24 cellular contexts compared by ENCODE assay signal in genomic region chr17:39612935-39613465, GRCh38. TPM values are rescaled to one million over a fixed set of nuclear protein-coding genes. Genes with fewer than 3 reads are reported as not detected.
DNase-seq lines count a peak whose midpoint lies in the region; ATAC-seq, FAIRE-seq and TF ChIP-seq lines count a peak whose summit lies in the region.
"Had no signal": no experiment of that assay in that cellular context is flagged by ENCODE, and none has a peak within 500 bp of the region (broad histone marks: within the 10 kb centered on the region; RNA-seq: fewer than 3 reads in every experiment).

No MANE protein-coding gene starts in this region.

- DNase-seq in A549 (ENCODE audit: low read depth in 1 of 2, low spot score in 1 of 2) (no peak), H1 (ENCODE audit: low read depth in 1 of 2, low spot score in 2 of 2) (no peak), SIG-M5 treated with dmso at 0.1 percent for 504 hours (lab: John Stamatoyannopoulos, UW; ENCODE audit: unreplicated experiment) (no peak)
- DNase-seq in activated naive CD4-positive, alpha-beta T cell treated with anti-CD3 and anti-CD28 coated beads, Interleukin-2, amount 50 U/mL, for 72 hours (ENCODE audit: low spot score in 2 of 2) = no peak
- DNase-seq: AML-193, COR-L47, GDM1, Kasumi-1, NCI-H1092 treated with DMSO at 0.1 percent for 48 hours, NCI-H1436, NCI-H187 treated with DMSO at 0.1 percent for 48 hours, NCI-H446, NCI-H774, SJCRH30 had no signal

- no peak overlapping the region for H3K56ac ChIP-seq in H1 (replicated peaks; ENCODE audit: insufficient read length, low read depth, low read length)

- H3K14ac ChIP-seq in H1 (ENCODE audit: insufficient read length) = no peak overlapping the region

- H3K9me3 ChIP-seq in A549 (no peaks in the 10 kb centered on the region), HEK293 (ENCODE audit: control insufficient read depth, insufficient read depth, low read depth, low read length) (no peaks in the 10 kb centered on the region), H1 (ENCODE audit: insufficient read depth in 2 of 2, low read depth in 1 of 2, low read length in 1 of 2) (no peaks in the 10 kb centered on the region)
- H3K9me3 ChIP-seq: SJCRH30 had no signal

- H3K27ac ChIP-seq in A549 (no peak overlapping the region), HEK293 (ENCODE audit: extremely low read depth, low read depth, low read length) (no peak overlapping the region), H1 (ENCODE audit: low read depth, low read length) (no peak overlapping the region)
- H3K27ac ChIP-seq: SJCRH30 had no signal

- no peaks in the 10 kb centered on the region for H3K36me3 ChIP-seq in HEK293 (ENCODE audit: control insufficient read depth in 2 of 2, insufficient read depth in 1 of 2, low read length in 2 of 2)
- H3K36me3 ChIP-seq in H1 (ENCODE audit: control insufficient read depth in 2 of 4, insufficient read depth in 4 of 4, low read length in 3 of 4) = no peaks in the 10 kb centered on the region
- H3K36me3 ChIP-seq: SJCRH30 had no signal

- H3K9ac ChIP-seq in H1 (replicated peaks in 1 of 4; ENCODE audit: extremely low read depth in 1 of 4, low read depth in 3 of 4, low read length in 3 of 4) = no peak overlapping the region

- no peak for ATAC-seq in A549
- ATAC-seq in GM18867 (IDR thresholded peaks at IDR 0.05; ENCODE audit: unreplicated experiment) = no peak
- ATAC-seq in activated naive CD4-positive, alpha-beta T cell treated with anti-CD3 and anti-CD28 coated beads, Interleukin-2, amount 50 U/mL, for 72 hours = no peak
- ATAC-seq: SK-N-SH treated with all-trans-retinoic acid at 6 μM for 48 hours had no signal

- H3K23me2 ChIP-seq in H1 (ENCODE audit: low read depth, low read length) = peaks cover 5% of the 10 kb centered on the region; the same call in 1 of the 2 replicates

- H3K23ac ChIP-seq in H1 (ENCODE audit: insufficient read length) = no peak overlapping the region

- no peaks in the 10 kb centered on the region for H3K79me2 ChIP-seq in H1 (ENCODE audit: control insufficient read depth in 1 of 2, insufficient read depth in 2 of 2, low read length in 2 of 2)

- H2AK5ac ChIP-seq in H1 (ENCODE audit: low read depth, low read length) = no peak overlapping the region

- no peak overlapping the region for H2BK120ac ChIP-seq in H1 (replicated peaks; ENCODE audit: low read depth, low read length)

- H3K9me3 Mint-ChIP-seq in activated naive CD4-positive, alpha-beta T cell treated with anti-CD3 and anti-CD28 coated beads, Interleukin-2, amount 50 U/mL, for 72 hours = no peaks in the 10 kb centered on the region
- H3K9me3 Mint-ChIP-seq: CD4-positive, alpha-beta memory T cell had no signal

- no peak for TF ChIP-seq CTCF in A549 (IDR thresholded peaks at IDR 0.05)
- no peak for TF ChIP-seq CTCF in HEK293 (tag by site-specific recombination; IDR thresholded peaks at IDR 0.05)
- TF ChIP-seq CTCF in H1 (IDR thresholded peaks at IDR 0.05; ENCODE audit: control extremely low read depth in 1 of 3, insufficient read depth in 1 of 3, low read depth in 1 of 3, low read length in 3 of 3) = no peak

- CTCF ChIA-PET in A549 (lab: Yijun Ruan, JAX) (interaction anchor here (3.1 to 58.8 kb wide), 3 partner anchors 4 to 65 kb away, joined by 16 to 1581 read pairs (median 1581); partner anchors contain the start of genes NEUROD2, PPP1R1B and STARD3), HEK293 (lab: Yijun Ruan, JAX) (interaction anchor here (0.6 to 4.0 kb wide), 4 partner anchors 8 to 42 kb away, joined by 3 to 39 read pairs (median 11); no protein-coding TSS in a partner anchor), H1 (lab: Charles Lee; ENCODE audit: partially characterized antibody) (interaction anchor here (0.5 to 49.2 kb wide), 7 partner anchors 26 to 406 kb away, joined by 3 to 1885 read pairs (median 3); partner anchors contain the start of genes ERBB2, PGAP3, PNMT and PPP1R1B)

- H3K4me3 ChIP-seq in A549 (no peak overlapping the region), HEK293 (ENCODE audit: low read depth, low read length) (no peak overlapping the region), H1 (ENCODE audit: extremely low read depth in 1 of 4, insufficient read depth in 2 of 4, low read depth in 3 of 4, low read length in 4 of 4) (no peak overlapping the region)
- H3K4me3 ChIP-seq: SJCRH30 had no signal

- H3K36me3 Mint-ChIP-seq in activated naive CD4-positive, alpha-beta T cell treated with anti-CD3 and anti-CD28 coated beads, Interleukin-2, amount 50 U/mL, for 72 hours = no peaks in the 10 kb centered on the region
- H3K36me3 Mint-ChIP-seq: CD4-positive, alpha-beta memory T cell had no signal

- no peak overlapping the region for H4K91ac ChIP-seq in H1 (replicated peaks; ENCODE audit: insufficient read length, low read length)

- H3K4me1 ChIP-seq in A549 (peaks cover 5% of the 10 kb centered on the region; the same call in 2 of the 3 replicates), HEK293 (ENCODE audit: control insufficient read depth, insufficient read depth, low read length) (peaks cover 6% of the 10 kb centered on the region; the same call in 1 of the 2 replicates), H1 (replicated peaks in 1 of 4; ENCODE audit: control insufficient read depth in 3 of 4, insufficient read depth in 4 of 4, low read length in 3 of 4) (peaks cover 0 to 14% (median 6%) of the 10 kb centered on the region in 4 experiments; a peak in 6 of 7 replicates)
- H3K4me1 ChIP-seq: SJCRH30 had no signal

- POLR2A ChIA-PET in A549 (lab: Yijun Ruan, JAX) = no interaction called here
- POLR2A ChIA-PET in HEK293 (lab: Yijun Ruan, JAX) = interaction anchor here (0.6 kb wide), 1 partner anchor 32 kb away, joined by 11 read pairs; no protein-coding TSS in a partner anchor
- POLR2A ChIA-PET in H1 (lab: Charles Lee; ENCODE audit: partially characterized antibody) = interaction anchor here (0.6 to 1.0 kb wide), 2 partner anchors 53 to 60 kb away, joined by 3 read pairs; no protein-coding TSS in a partner anchor

- H3K27ac Mint-ChIP-seq in activated naive CD4-positive, alpha-beta T cell treated with anti-CD3 and anti-CD28 coated beads, Interleukin-2, amount 50 U/mL, for 72 hours = no peak overlapping the region

- H3K79me1 ChIP-seq in H1 (ENCODE audit: low read depth, low read length) = no peaks in the 10 kb centered on the region

- no peak for TF ChIP-seq RAD21 in A549 (conservative IDR thresholded peaks at IDR 0.05 in 1 of 2, IDR thresholded peaks at IDR 0.05 in 1 of 2)
- no peak for TF ChIP-seq RAD21 in H1 (IDR thresholded peaks at IDR 0.05 in 1 of 2, conservative IDR thresholded peaks at IDR 0.05 in 1 of 2; ENCODE audit: low read depth in 2 of 2, low read length in 2 of 2)

- peaks cover 35 to 80% (median 57%) of the 10 kb centered on the region in 4 experiments for H3K27me3 ChIP-seq in H1 (replicated peaks in 1 of 4; ENCODE audit: control insufficient read depth in 3 of 4, extremely low read depth in 1 of 4, insufficient read depth in 3 of 4, low read length in 3 of 4)
- H3K27me3 ChIP-seq: SJCRH30 had no signal

- no peak overlapping the region for H3K18ac ChIP-seq in H1 (ENCODE audit: extremely low read depth, low read length)

- H4K8ac ChIP-seq in H1 (ENCODE audit: extremely low read depth, insufficient read depth, low read length) = no peak overlapping the region

- FAIRE-seq in A549 (lab: Jason Lieb, UNC) = no peak
- no peak for FAIRE-seq in H1 (lab: Jason Lieb, UNC)
- FAIRE-seq: A204.1, GM12891, RCC 7860 had no signal

- H3K4ac ChIP-seq in H1 (replicated peaks; ENCODE audit: insufficient read length, low read depth, low read length) = no peak overlapping the region

- peaks cover 0 to 1% of the 10 kb centered on the region in 2 experiments for H4K20me1 ChIP-seq in H1 (replicated peaks in 1 of 2; ENCODE audit: control insufficient read depth in 1 of 2, insufficient read depth in 2 of 2, low read length in 2 of 2)

- TF ChIP-seq POLR2A in A549 (IDR thresholded peaks at IDR 0.05; ENCODE audit: low read length) (no peak), H1 (IDR thresholded peaks at IDR 0.05; ENCODE audit: control extremely low read depth in 1 of 2, low read depth in 2 of 2, low read length in 2 of 2) (no peak)

- no peak overlapping the region for H2BK5ac ChIP-seq in H1 (ENCODE audit: low read depth, low read length)

- H2AFZ ChIP-seq in H1 (ENCODE audit: low read length) = no peak overlapping the region

- 65% methylated on average over 7 of the region's 7 CpGs for WGBS in A549 (ENCODE audit: missing lambda C conversion rate)
- 83% methylated on average over 6 of the region's 7 CpGs; no CpG with 5 or more reads in 1 of the 2 experiments for WGBS in H1 (ENCODE audit: extremely low coverage in 1 of 2, insufficient coverage in 1 of 2, insufficient read length in 1 of 2, insufficient replicate concordance in 2 of 2, low coverage in 1 of 2, low lambda C conversion rate in 2 of 2, missing lambda C conversion rate in 1 of 2), 2 experiments

- 0 out of 2 replicates have a peak overlapping the region, but pooled peaks have one; percentile 75 for H2BK12ac ChIP-seq in H1 (ENCODE audit: low read depth, low read length)

- TF ChIP-seq EP300 in A549 (IDR thresholded peaks at IDR 0.05) = no peak
- no peak for TF ChIP-seq EP300 in H1 (IDR thresholded peaks at IDR 0.05; ENCODE audit: borderline replicate concordance in 1 of 2, low read depth in 2 of 2, low read length in 2 of 2)

- H2BK15ac ChIP-seq in H1 (ENCODE audit: low read length) = no peak overlapping the region; the same call in 1 of the 2 replicates

- no peak overlapping the region for H4K5ac ChIP-seq in H1 (ENCODE audit: insufficient read length, low read depth, low read length)

- H3K4me2 ChIP-seq in A549 = no peak overlapping the region
- H3K4me2 ChIP-seq in H1 (ENCODE audit: insufficient read depth in 1 of 2, low read depth in 2 of 2, low read length in 2 of 2) = no peak overlapping the region

- no peak overlapping the region for H2BK20ac ChIP-seq in H1 (ENCODE audit: low read length)

RNA-seq across cellular contexts. Expression of gene NEUROD2, which starts 5.3 kb away (rescaled TPM):
- polyA plus RNA-seq in A549 (2011; rRNA removed) = not detected in 2 replicates
- not detected in 2 replicates for polyA plus RNA-seq in A549 (2012; cell fraction: cytosol; rRNA removed)
- polyA plus RNA-seq in A549 (2012; cell fraction: nucleus; rRNA removed) = 0.02 and 0.04 TPM in 2 replicates
- not detected in 3 replicates for polyA plus RNA-seq in A549 (2017; fragmentation: RNase III; extraction: RNeasy Plus Mini Kit Qiagen cat#74134 plus additional on column Dnase treatment)
- polyA minus RNA-seq in A549 (2011; rRNA and poly(A)+ RNA removed) = not detected in 2 replicates
- not detected in 2 replicates for total RNA-seq in H1 (2021; fragmentation: NEBNext Ultra II Directional; extraction: Animal tissue kit (Norgen Biotek cat#: 25700))
- polyA plus RNA-seq in H1 (2011; rRNA removed) = not detected in 2 replicates
- polyA plus RNA-seq in H1 (2011; cell fraction: cytosol; rRNA removed) = not detected
- not detected for polyA plus RNA-seq in H1 (2011; cell fraction: nucleus; rRNA removed)
- polyA plus RNA-seq in H1 (2012, experiment 1 of 2) = not detected in 4 replicates
- 0.12 TPM for polyA plus RNA-seq in H1 (2012, experiment 2 of 2)
- polyA plus RNA-seq in H1 (2013, experiment 1 of 2) = 0.02 TPM
- 0.02 TPM for polyA plus RNA-seq in H1 (2013, experiment 2 of 2)
- polyA minus RNA-seq in H1 (2011; rRNA and poly(A)+ RNA removed) = not detected in 2 replicates
- polyA minus RNA-seq in H1 (2011; cell fraction: cytosol; rRNA and poly(A)+ RNA removed) = not detected
- not detected for polyA minus RNA-seq in H1 (2011; cell fraction: nucleus; rRNA and poly(A)+ RNA removed)
- not detected for total RNA-seq in activated naive CD4-positive, alpha-beta T cell treated with anti-CD3 and anti-CD28 coated beads, Interleukin-2, amount 50 U/mL, for 72 hours
- total RNA-seq: CD4-positive, alpha-beta memory T cell; HT-29; M059J; SJCRH30 had no signal

RNA-seq across cellular contexts. Expression of gene PPP1R1B, which starts 13.8 kb away (rescaled TPM):
- polyA plus RNA-seq in A549 (2011; rRNA removed) (0.07 and 0.10 TPM in 2 replicates), A549 (2017; fragmentation: RNase III; extraction: RNeasy Plus Mini Kit Qiagen cat#74134 plus additional on column Dnase treatment) (not detected in 3 replicates), H1 (2011; rRNA removed) (21.0 and 22.3 TPM in 2 replicates)
- polyA plus RNA-seq in A549 (2012; cell fraction: cytosol; rRNA removed) = 0.03 TPM in 1 of 2 replicates, not detected in the other
- polyA plus RNA-seq in A549 (2012; cell fraction: nucleus; rRNA removed) = not detected in 2 replicates
- polyA minus RNA-seq in A549 (2011; rRNA and poly(A)+ RNA removed) = not detected in 2 replicates
- total RNA-seq in H1 (2021; fragmentation: NEBNext Ultra II Directional; extraction: Animal tissue kit (Norgen Biotek cat#: 25700)) = 9.4 and 10.7 TPM in 2 replicates
- polyA plus RNA-seq in H1 (2011; cell fraction: cytosol; rRNA removed) = 15.9 TPM
- 15.3 TPM for polyA plus RNA-seq in H1 (2011; cell fraction: nucleus; rRNA removed)
- 13.4 to 19.6 TPM (median 17.0 TPM) in 4 replicates for polyA plus RNA-seq in H1 (2012, experiment 1 of 2)
- 22.0 TPM for polyA plus RNA-seq in H1 (2012, experiment 2 of 2)
- polyA plus RNA-seq in H1 (2013, experiment 1 of 2) = 10.8 TPM
- polyA plus RNA-seq in H1 (2013, experiment 2 of 2) = 11.3 TPM
- 9.1 and 11.8 TPM in 2 replicates for polyA minus RNA-seq in H1 (2011; rRNA and poly(A)+ RNA removed)
- 7.9 TPM for polyA minus RNA-seq in H1 (2011; cell fraction: cytosol; rRNA and poly(A)+ RNA removed)
- 4.6 TPM for polyA minus RNA-seq in H1 (2011; cell fraction: nucleus; rRNA and poly(A)+ RNA removed)
- under 1 TPM in 1 of 2 donors, not detected in 1; 0.16 TPM for total RNA-seq in activated naive CD4-positive, alpha-beta T cell treated with anti-CD3 and anti-CD28 coated beads, Interleukin-2, amount 50 U/mL, for 72 hours
- total RNA-seq: CD4-positive, alpha-beta memory T cell; H4; M059J; SJCRH30 had no signal
- polyA plus RNA-seq: CD4-positive, alpha-beta memory T cell had no signal

RNA-seq across cellular contexts. Expression of gene STARD3, which starts 23.9 kb away (rescaled TPM):
- 56.0 and 60.9 TPM in 2 replicates for polyA plus RNA-seq in A549 (2011; rRNA removed)
- 83.7 and 101 TPM in 2 replicates for polyA plus RNA-seq in A549 (2012; cell fraction: cytosol; rRNA removed)
- polyA plus RNA-seq in A549 (2012; cell fraction: nucleus; rRNA removed) = 261 and 339 TPM in 2 replicates
- 53.0 to 56.1 TPM (median 54.6 TPM) in 3 replicates for polyA plus RNA-seq in A549 (2017; fragmentation: RNase III; extraction: RNeasy Plus Mini Kit Qiagen cat#74134 plus additional on column Dnase treatment)
- 77.8 and 87.0 TPM in 2 replicates for polyA minus RNA-seq in A549 (2011; rRNA and poly(A)+ RNA removed)
- total RNA-seq in H1 (2021; fragmentation: NEBNext Ultra II Directional; extraction: Animal tissue kit (Norgen Biotek cat#: 25700)) = 47.6 and 56.7 TPM in 2 replicates
- 80.3 and 116 TPM in 2 replicates for polyA plus RNA-seq in H1 (2011; rRNA removed)
- polyA plus RNA-seq in H1 (2011; cell fraction: cytosol; rRNA removed) = 80.2 TPM
- 203 TPM for polyA plus RNA-seq in H1 (2011; cell fraction: nucleus; rRNA removed)
- polyA plus RNA-seq in H1 (2012, experiment 1 of 2) = 54.2 to 69.5 TPM (median 56.8 TPM) in 4 replicates
- 61.3 TPM for polyA plus RNA-seq in H1 (2012, experiment 2 of 2)
- 80.5 TPM for polyA plus RNA-seq in H1 (2013, experiment 1 of 2)
- 91.9 TPM for polyA plus RNA-seq in H1 (2013, experiment 2 of 2)
- polyA minus RNA-seq in H1 (2011; rRNA and poly(A)+ RNA removed) = 78.6 and 84.8 TPM in 2 replicates
- 37.6 TPM for polyA minus RNA-seq in H1 (2011; cell fraction: cytosol; rRNA and poly(A)+ RNA removed)
- 53.7 TPM for polyA minus RNA-seq in H1 (2011; cell fraction: nucleus; rRNA and poly(A)+ RNA removed)
- total RNA-seq in activated naive CD4-positive, alpha-beta T cell treated with anti-CD3 and anti-CD28 coated beads, Interleukin-2, amount 50 U/mL, for 72 hours = 10 to 100 TPM; 62.7 to 80.6 TPM

RNA-seq across cellular contexts. Expression of gene TCAP, which starts 52.1 kb away (rescaled TPM):
- polyA plus RNA-seq in A549 (2011; rRNA removed) (0.41 and 0.67 TPM in 2 replicates), A549 (2017; fragmentation: RNase III; extraction: RNeasy Plus Mini Kit Qiagen cat#74134 plus additional on column Dnase treatment) (1.0 to 1.6 TPM (median 1.2 TPM) in 3 replicates), H1 (2011; rRNA removed) (0.82 and 1.3 TPM in 2 replicates)
- 0.40 and 0.61 TPM in 2 replicates for polyA plus RNA-seq in A549 (2012; cell fraction: cytosol; rRNA removed)
- polyA plus RNA-seq in A549 (2012; cell fraction: nucleus; rRNA removed) = 3.7 and 4.3 TPM in 2 replicates
- polyA minus RNA-seq in A549 (2011; rRNA and poly(A)+ RNA removed) = 0.73 and 1.2 TPM in 2 replicates
- total RNA-seq in H1 (2021; fragmentation: NEBNext Ultra II Directional; extraction: Animal tissue kit (Norgen Biotek cat#: 25700)) = 1.4 TPM in 2 replicates
- 1.2 TPM for polyA plus RNA-seq in H1 (2011; cell fraction: cytosol; rRNA removed)
- polyA plus RNA-seq in H1 (2011; cell fraction: nucleus; rRNA removed) = 8.9 TPM
- polyA plus RNA-seq in H1 (2012, experiment 1 of 2) = 1.7 to 2.6 TPM (median 2.3 TPM) in 4 replicates
- 1.4 TPM for polyA plus RNA-seq in H1 (2012, experiment 2 of 2)
- polyA plus RNA-seq in H1 (2013, experiment 1 of 2) = 0.49 TPM
- polyA plus RNA-seq in H1 (2013, experiment 2 of 2) = 0.48 TPM
- 1.1 and 1.3 TPM in 2 replicates for polyA minus RNA-seq in H1 (2011; rRNA and poly(A)+ RNA removed)
- polyA minus RNA-seq in H1 (2011; cell fraction: cytosol; rRNA and poly(A)+ RNA removed) = 1.4 TPM
- polyA minus RNA-seq in H1 (2011; cell fraction: nucleus; rRNA and poly(A)+ RNA removed) = 4.2 TPM
- total RNA-seq in activated naive CD4-positive, alpha-beta T cell treated with anti-CD3 and anti-CD28 coated beads, Interleukin-2, amount 50 U/mL, for 72 hours = 1 to 10 TPM; 2.3 to 3.0 TPM
- total RNA-seq: M059J had no signal

RNA-seq across cellular contexts. Expression of gene PNMT, which starts 55.3 kb away (rescaled TPM):
- not detected in 2 replicates for polyA plus RNA-seq in A549 (2011; rRNA removed)
- polyA plus RNA-seq in A549 (2012; cell fraction: cytosol; rRNA removed) = 0.05 and 0.16 TPM in 2 replicates
- 0.12 TPM in 1 of 2 replicates, not detected in the other for polyA plus RNA-seq in A549 (2012; cell fraction: nucleus; rRNA removed)
- 0.16 TPM in 1 of 3 replicates, not detected in the others for polyA plus RNA-seq in A549 (2017; fragmentation: RNase III; extraction: RNeasy Plus Mini Kit Qiagen cat#74134 plus additional on column Dnase treatment)
- not detected in 2 replicates for polyA minus RNA-seq in A549 (2011; rRNA and poly(A)+ RNA removed)
- total RNA-seq in H1 (2021; fragmentation: NEBNext Ultra II Directional; extraction: Animal tissue kit (Norgen Biotek cat#: 25700)) = 4.4 and 5.6 TPM in 2 replicates
- polyA plus RNA-seq in H1 (2011; rRNA removed) = 10.5 and 10.9 TPM in 2 replicates
- polyA plus RNA-seq in H1 (2011; cell fraction: cytosol; rRNA removed) = 8.1 TPM
- polyA plus RNA-seq in H1 (2011; cell fraction: nucleus; rRNA removed) = 10.0 TPM
- polyA plus RNA-seq in H1 (2012, experiment 1 of 2) = 4.3 to 8.6 TPM (median 7.6 TPM) in 4 replicates
- 5.6 TPM for polyA plus RNA-seq in H1 (2012, experiment 2 of 2)
- 3.4 TPM for polyA plus RNA-seq in H1 (2013, experiment 1 of 2)
- polyA plus RNA-seq in H1 (2013, experiment 2 of 2) = 3.4 TPM
- 0.95 and 1.4 TPM in 2 replicates for polyA minus RNA-seq in H1 (2011; rRNA and poly(A)+ RNA removed)
- 4.9 TPM for polyA minus RNA-seq in H1 (2011; cell fraction: cytosol; rRNA and poly(A)+ RNA removed)
- 1.7 TPM for polyA minus RNA-seq in H1 (2011; cell fraction: nucleus; rRNA and poly(A)+ RNA removed)
- under 1 TPM in 1 of 2 donors, not detected in 1; 0.64 TPM for total RNA-seq in activated naive CD4-positive, alpha-beta T cell treated with anti-CD3 and anti-CD28 coated beads, Interleukin-2, amount 50 U/mL, for 72 hours
- total RNA-seq: H4, M059J had no signal
- polyA plus RNA-seq: CD4-positive, alpha-beta memory T cell had no signal
